8 cellular contexts compared by ENCODE assay signal in the genomic region with DNA sequence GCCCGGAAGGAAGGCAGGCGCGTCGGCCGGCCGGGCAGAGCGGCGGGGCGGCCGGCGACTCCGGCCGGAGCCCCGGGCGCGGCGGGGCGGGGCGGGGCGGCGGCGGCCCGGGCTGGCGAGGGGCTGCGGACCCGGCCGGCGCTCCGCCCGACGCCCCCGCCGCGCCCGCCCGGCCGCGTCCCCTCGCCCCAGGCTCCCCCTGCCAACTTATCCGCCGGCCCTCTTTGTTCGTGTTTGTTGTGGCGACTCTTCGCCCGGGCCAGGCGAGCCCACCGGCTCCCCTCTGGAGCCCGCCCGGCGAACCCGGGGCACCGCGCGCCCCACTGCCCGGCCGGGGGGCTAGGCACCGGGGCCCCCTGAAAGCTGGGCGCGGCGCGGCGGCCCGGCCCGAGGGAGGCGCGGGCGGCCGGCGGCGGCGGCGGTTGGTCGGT. TPM values are rescaled to one million over a fixed set of nuclear protein-coding genes. Genes with fewer than 3 reads are reported as not detected.
A peak's percentile ranks its signal among the peaks of the same experiment; 100 is the strongest.
DNase-seq lines count a peak whose midpoint lies in the region; ATAC-seq and TF ChIP-seq lines count a peak whose summit lies in the region.

No MANE protein-coding gene starts in this region.

- H3K4me2 ChIP-seq in MM.1S (ENCODE audit: low read depth, low read length) = peak overlapping the region; percentile 77; the same call in 1 of the 2 replicates

- no peaks in the 10 kb centered on the region for H3K27me3 Mint-ChIP-seq in CD4-positive, alpha-beta T cell

- peaks cover 17% of the 10 kb centered on the region for H3F3A ChIP-seq in MM.1S (ENCODE audit: insufficient read depth, low read length)

- no peak overlapping the region; the same call in 1 of the 2 replicates for H2AFZ ChIP-seq in MM.1S (ENCODE audit: low read length)

- no peaks in the 10 kb centered on the region for H4K20me1 ChIP-seq in MM.1S (ENCODE audit: insufficient read depth, low read length)

- H3K36me3 ChIP-seq in MM.1S (replicated peaks; ENCODE audit: insufficient read depth, low read length) = no peaks in the 10 kb centered on the region

- H3K27ac Mint-ChIP-seq in CD4-positive, alpha-beta T cell = peak overlapping the region; percentile 84

- H3K9me3 ChIP-seq in CD4-positive, alpha-beta T cell (ENCODE audit: control insufficient read depth, low read length) = no peaks in the 10 kb centered on the region
- H3K9me3 ChIP-seq in MM.1S (replicated peaks; ENCODE audit: insufficient read depth, low read length) = no peaks in the 10 kb centered on the region
- H3K9me3 ChIP-seq in mononuclear cell (ENCODE audit: low read depth, low read length) = no peaks in the 10 kb centered on the region

- H3K4me3 ChIP-seq in MM.1S (ENCODE audit: low read length) (peak overlapping the region; percentile 81; the same call in 1 of the 2 replicates), mononuclear cell (ENCODE audit: low read length) (peak overlapping the region; percentile 76)

- DNase-seq in CD4-positive, alpha-beta T cell = peak in 5 of 10 experiments; percentile 3 to 25 (median 8)
- peak; percentile 53 for DNase-seq in GM20000 (ENCODE audit: low spot score)
- peak; percentile 23 for DNase-seq in MM.1S
- DNase-seq in dermis blood vessel endothelial cell = peak; percentile 41
- no peak for DNase-seq in NCI-H2171 (lab: John Stamatoyannopoulos, UW)
- DNase-seq in NCI-H774 (lab: John Stamatoyannopoulos, UW) = no peak

- CTCF ChIA-PET in CD4-positive, alpha-beta T cell (lab: Charles Lee) = interaction anchor here (0.6 to 1.4 kb wide), 4 partner anchors 9 to 219 kb away, joined by 3 to 4 read pairs (median 3); no protein-coding TSS in a partner anchor

- no peaks in the 10 kb centered on the region for H3K27me3 ChIP-seq in CD4-positive, alpha-beta T cell (ENCODE audit: control insufficient read depth, insufficient read depth, low read length)
- H3K27me3 ChIP-seq in MM.1S (replicated peaks; ENCODE audit: insufficient read depth, low read length) (peaks cover 24% of the 10 kb centered on the region), mononuclear cell (ENCODE audit: insufficient read depth, low read length) (peaks cover 6% of the 10 kb centered on the region)

- peak overlapping the region; percentile 94 for H3K27ac ChIP-seq in CD4-positive, alpha-beta T cell (ENCODE audit: low read depth, low read length)
- H3K27ac ChIP-seq in MM.1S (ENCODE audit: low read length) = no peak overlapping the region

- TF ChIP-seq CTCF in CD4-positive, alpha-beta T cell (IDR thresholded peaks at IDR 0.05) = no peak
- TF ChIP-seq CTCF in GM20000 (IDR thresholded peaks at IDR 0.05; ENCODE audit: extremely low read depth, missing control alignments) (no peak), MM.1S (IDR thresholded peaks at IDR 0.05; ENCODE audit: low read length) (no peak)

- no peaks in the 10 kb centered on the region for H3K9me2 ChIP-seq in MM.1S (replicated peaks; ENCODE audit: insufficient read depth, low read length)

- no peak for ATAC-seq in CD4-positive, alpha-beta T cell (ENCODE audit: poor library complexity)
- no peak for ATAC-seq in activated CD4-positive, CD25-positive, alpha-beta regulatory T cell treated with anti-CD3 and anti-CD28 coated beads, Interleukin-2, amount 50 U/mL, for 24 hours

- H3K4me1 ChIP-seq in MM.1S (ENCODE audit: low read length) = no peaks in the 10 kb centered on the region
- H3K4me1 ChIP-seq in mononuclear cell (ENCODE audit: insufficient read depth, low read length) = peaks cover 37% of the 10 kb centered on the region

- H3K36me3 Mint-ChIP-seq in CD4-positive, alpha-beta T cell (ENCODE audit: low read depth) = peaks cover 15% of the 10 kb centered on the region

- intact Hi-C loops in CD4-positive, alpha-beta T cell (cut with DNase I, micrococcal nuclease) = loop anchor here (5.0 to 10.0 kb wide), 4 partner anchors 219 to 811 kb away; a partner anchor contains a TSS

- no peaks in the 10 kb centered on the region for H3K9me3 Mint-ChIP-seq in CD4-positive, alpha-beta T cell

- POLR2A ChIA-PET in CD4-positive, alpha-beta T cell (lab: Charles Lee) = interaction anchor here (0.7 to 6.8 kb wide), 25 partner anchors 17 to 816 kb away, joined by 3 to 394 read pairs (median 5); a partner anchor contains a TSS

- peaks cover 40% of the 10 kb centered on the region for H3K4me1 Mint-ChIP-seq in CD4-positive, alpha-beta T cell (ENCODE audit: low read depth)

- H3K9ac ChIP-seq in MM.1S (ENCODE audit: low read length) = peak overlapping the region; percentile 59; the same call in 1 of the 2 replicates

- H3K4me3 Mint-ChIP-seq in CD4-positive, alpha-beta T cell = no peak overlapping the region

- H3K79me2 ChIP-seq in MM.1S (ENCODE audit: low read length) = no peaks in the 10 kb centered on the region

RNA-seq across cellular contexts. Expression of a gene that starts 0.5 kb away (rescaled TPM):
- total RNA-seq in CD4-positive, alpha-beta T cell = 10 to 100 TPM; 43.3 to 46.5 TPM
- total RNA-seq in dermis blood vessel endothelial cell (8.9 and 10.6 TPM in 2 replicates), mononuclear cell (57.5 TPM)

Comparison
In these comparisons a context has a peak if more than half of its experiments do, and no peak if none do; other contexts are left out.
1. DNase-seq: peak in GM20000 (single experiment), MM.1S (single experiment) and dermis blood vessel endothelial cell (single experiment); none in NCI-H2171 (single experiment) and NCI-H774 (single experiment).